Comparison of ENCODE assay signal across 8 cellular contexts in genomic region chr15:65028338-65028737, GRCh38. TPM values are rescaled to one million over a fixed set of nuclear protein-coding genes. Genes with fewer than 3 reads are reported as not detected.
A peak's percentile ranks its signal among the peaks of the same experiment; 100 is the strongest.
DNase-seq lines count a peak whose midpoint lies in the region; TF ChIP-seq lines count a peak whose summit lies in the region.

No MANE protein-coding gene starts in this region.

- H3K23ac ChIP-seq in trophoblast cell (ENCODE audit: low read length) = no peak overlapping the region

- peak overlapping the region; percentile 88 for H3K4me3 ChIP-seq in PC-9
- peak overlapping the region; percentile 86 for H3K4me3 ChIP-seq in epithelial cell of proximal tubule (ENCODE audit: low read depth, low read length)
- no peak overlapping the region for H3K4me3 ChIP-seq in trophoblast cell (ENCODE audit: low read depth, low read length)

- no peaks in the 10 kb centered on the region for H3K36me3 ChIP-seq in PC-9 (ENCODE audit: low read depth)
- H3K36me3 ChIP-seq in trophoblast cell (ENCODE audit: control insufficient read depth in 1 of 2, insufficient read depth in 2 of 2, low read length in 2 of 2) = no peaks in the 10 kb centered on the region

- H2AK5ac ChIP-seq in trophoblast cell (ENCODE audit: low read length) = no peak overlapping the region

- H2BK120ac ChIP-seq in trophoblast cell (ENCODE audit: insufficient read depth, low read length, poor library complexity) = no peak overlapping the region

- H4K20me1 ChIP-seq in PC-9 (ENCODE audit: insufficient read depth) = no peaks in the 10 kb centered on the region

- H3K79me2 ChIP-seq in PC-9 (ENCODE audit: low read depth) (peaks cover 9% of the 10 kb centered on the region; the same call in 1 of the 2 replicates), trophoblast cell (ENCODE audit: control insufficient read depth, insufficient read depth, low read length, poor library complexity) (peaks cover 5% of the 10 kb centered on the region)

- H3K27me3 ChIP-seq in PC-9 (ENCODE audit: insufficient read depth, low read depth) (no peaks in the 10 kb centered on the region), trophoblast cell (ENCODE audit: insufficient read depth, low read length) (no peaks in the 10 kb centered on the region)

- no peaks in the 10 kb centered on the region for H3K9me2 ChIP-seq in PC-9 (ENCODE audit: insufficient read depth)

- H3K4me2 ChIP-seq in PC-9 = peak overlapping the region; percentile 85
- peak overlapping the region; percentile 0 for H3K4me2 ChIP-seq in trophoblast cell (ENCODE audit: low read length)

- H3K79me1 ChIP-seq in trophoblast cell (ENCODE audit: low read length) = peaks cover 5% of the 10 kb centered on the region

- intact Hi-C loops in PC-9 (cut with micrococcal nuclease; ENCODE audit: unreplicated experiment) = no loop called here

- H4K12ac ChIP-seq in trophoblast cell (ENCODE audit: low read depth, low read length) = no peak overlapping the region

- BruUV-seq in PC-9 (replicated peaks; lab: Mats Ljungman, UMichigan) = TSS peak; percentile 56

- DNase-seq in GM03348 (ENCODE audit: low spot score) = peak; percentile 15
- no peak for DNase-seq in PC-9
- no peak for DNase-seq in epithelial cell of proximal tubule (ENCODE audit: low read depth)
- DNase-seq in trophoblast cell = no peak
- no peak for DNase-seq in iPS-NIHi7 (ENCODE audit: extremely low spot score)
- DNase-seq in NCI-H510A treated with DMSO at 0.1 percent for 48 hours (lab: John Stamatoyannopoulos, UW) = no peak
- DNase-seq in A172 (ENCODE audit: low spot score) = no peak
- DNase-seq in HK-2 (ENCODE audit: unreplicated experiment) = no peak

- H2BK12ac ChIP-seq in trophoblast cell (ENCODE audit: low read length) = no peak overlapping the region

- no peak overlapping the region for H3K27ac ChIP-seq in PC-9
- H3K27ac ChIP-seq in trophoblast cell (ENCODE audit: low read depth, low read length) = no peak overlapping the region

- CTCF ChIA-PET in PC-9 (lab: Charles Lee) = interaction anchor here (0.6 kb wide), 1 partner anchor 960 kb away, joined by 13 read pairs; no protein-coding TSS in a partner anchor

- H4K8ac ChIP-seq in trophoblast cell (ENCODE audit: low read depth, low read length) = no peak overlapping the region

- no peak overlapping the region for H4K91ac ChIP-seq in trophoblast cell (ENCODE audit: low read depth, low read length)

- POLR2A ChIA-PET in PC-9 (lab: Charles Lee; ENCODE audit: unreplicated experiment) = no interaction called here

- H3K14ac ChIP-seq in trophoblast cell (ENCODE audit: low read length) = no peak overlapping the region

- no peak overlapping the region for H3K18ac ChIP-seq in trophoblast cell (ENCODE audit: low read length)

- no peak overlapping the region for H2BK5ac ChIP-seq in trophoblast cell (ENCODE audit: low read depth, low read length, poor library complexity)

- TF ChIP-seq CTCF in PC-9 (conservative IDR thresholded peaks at IDR 0.05) = no peak
- TF ChIP-seq CTCF in epithelial cell of proximal tubule (conservative IDR thresholded peaks at IDR 0.05; ENCODE audit: low read depth, low read length) = no peak

- no CpG with 5 or more reads among the region's 10 CpGs for WGBS in trophoblast cell (ENCODE audit: extremely low coverage, insufficient coverage, insufficient read length)

- no peak overlapping the region for H3K4ac ChIP-seq in trophoblast cell (ENCODE audit: low read depth, low read length)

- H3K9ac ChIP-seq in trophoblast cell (ENCODE audit: low read length) = no peak overlapping the region

- H3K4me1 ChIP-seq in PC-9 (replicated peaks; ENCODE audit: insufficient read depth) (peaks cover 10% of the 10 kb centered on the region; the same call in 1 of the 2 replicates), trophoblast cell (ENCODE audit: control insufficient read depth in 1 of 2, insufficient read depth in 2 of 2, low read length in 2 of 2) (peaks cover 2 to 3% of the 10 kb centered on the region in 2 experiments)

- no peaks in the 10 kb centered on the region; the same call in 1 of the 2 replicates for H3F3A ChIP-seq in PC-9 (ENCODE audit: insufficient read depth, low read depth)

- H3K9me3 ChIP-seq in PC-9 (ENCODE audit: insufficient read depth, low read depth) (no peaks in the 10 kb centered on the region), trophoblast cell (ENCODE audit: insufficient read depth, low read depth, low read length) (peaks cover 2% of the 10 kb centered on the region)

- H2AFZ ChIP-seq in PC-9 (peak overlapping the region; percentile 87; the same call in 1 of the 2 replicates), trophoblast cell (ENCODE audit: insufficient read depth, low read length, poor library complexity) (no peak overlapping the region)

RNA-seq across cellular contexts. Expression of gene MTFMT, which starts 1.1 kb away (rescaled TPM):
- 16.0 and 24.9 TPM in 2 replicates for total RNA-seq in PC-9 (2021)
- total RNA-seq in epithelial cell of proximal tubule = 22.1 and 27.1 TPM in 2 replicates
- 8.1 and 8.9 TPM in 2 replicates for polyA plus RNA-seq in trophoblast cell (2013)
- total RNA-seq in A172 (2014; rRNA removed; shearing (Covaris generic)) = 33.4 and 47.1 TPM in 2 replicates

RNA-seq across cellular contexts. Expression of gene SLC51B, which starts 16.8 kb away (rescaled TPM):
- total RNA-seq in PC-9 (2021) (not detected in 2 replicates), epithelial cell of proximal tubule (not detected in 2 replicates)
- polyA plus RNA-seq in trophoblast cell (2013) = 0.07 TPM in 1 of 2 replicates, not detected in the other
- not detected in 2 replicates for total RNA-seq in A172 (2014; rRNA removed; shearing (Covaris generic))

RNA-seq across cellular contexts. Expression of gene SPG21, which starts 38.6 kb away (rescaled TPM):
- total RNA-seq in PC-9 (2021) (88.3 and 91.7 TPM in 2 replicates), epithelial cell of proximal tubule (80.1 and 83.0 TPM in 2 replicates)
- 65.1 and 65.5 TPM in 2 replicates for polyA plus RNA-seq in trophoblast cell (2013)
- total RNA-seq in A172 (2014; rRNA removed; shearing (Covaris generic)) = 102 and 113 TPM in 2 replicates

RNA-seq across cellular contexts. Expression of gene RASL12, which starts 39.5 kb away (rescaled TPM):
- total RNA-seq in PC-9 (2021) = not detected in 2 replicates
- not detected in 2 replicates for total RNA-seq in epithelial cell of proximal tubule
- polyA plus RNA-seq in trophoblast cell (2013) = 2.7 and 2.9 TPM in 2 replicates
- not detected in 2 replicates for total RNA-seq in A172 (2014; rRNA removed; shearing (Covaris generic))

RNA-seq across cellular contexts. Expression of gene KBTBD13, which starts 48.2 kb away (rescaled TPM):
- total RNA-seq in PC-9 (2021) (not detected in 2 replicates), epithelial cell of proximal tubule (not detected in 2 replicates)
- polyA plus RNA-seq in trophoblast cell (2013) = not detected in 2 replicates
- not detected in 2 replicates for total RNA-seq in A172 (2014; rRNA removed; shearing (Covaris generic))
